ENCODE assay signal across 35 cellular contexts in the genomic region with DNA sequence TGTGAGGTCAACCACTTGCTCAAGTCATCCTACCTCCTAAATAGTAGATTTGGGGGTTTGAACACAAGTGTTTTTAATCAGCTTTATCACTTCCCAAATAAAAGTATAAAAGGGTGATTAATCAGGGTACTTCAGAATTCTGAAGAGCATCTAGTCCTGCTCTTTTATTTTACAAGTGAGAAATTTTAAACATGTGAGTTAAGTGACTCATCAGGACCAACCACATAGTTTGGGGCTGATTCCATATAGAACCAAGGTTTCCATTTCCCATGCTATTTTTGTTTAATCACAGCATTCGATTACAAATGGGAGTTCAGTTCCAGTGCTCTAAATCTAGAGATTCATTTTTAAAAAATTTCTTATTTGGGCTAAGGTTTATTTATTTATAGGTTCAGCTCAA.
"Had no signal": no experiment of that assay in that cellular context is flagged by ENCODE, and none has a peak within 500 bp of the region (broad histone marks: within the 10 kb centered on the region; RNA-seq: fewer than 3 reads in every experiment).

No MANE protein-coding gene starts in this region.

- DNase-seq: activated CD4-positive, alpha-beta memory T cell treated with anti-CD3 and anti-CD28 coated beads, Interleukin-2, amount 10 ng/mL, durations not matched to agents 7 days and 5 days; activated CD4-positive, alpha-beta T cell treated with anti-CD3 and anti-CD28 coated beads for 4 hours; activated CD4-positive, alpha-beta T cell treated with anti-CD3 and anti-CD28 coated beads, Interleukin-2, amount 10 ng/mL, durations not matched to agents 7 days and 5 days; activated CD4-positive, alpha-beta T cell treated with anti-CD3 and anti-CD28 coated beads, Interleukin-2, amount 50 U/mL, for 4 hours; activated CD4-positive, CD25-positive, alpha-beta regulatory T cell; activated CD4-positive, CD25-positive, alpha-beta regulatory T cell treated with anti-CD3 and anti-CD28 coated beads, Interleukin-2, amount 50 U/mL, for 72 hours; activated CD8-positive, alpha-beta memory T cell treated with anti-CD3 and anti-CD28 coated beads, Interleukin-2, amount 50 U/mL, for 48 hours; activated gamma-delta T cell; activated naive CD4-positive, alpha-beta T cell; activated naive CD4-positive, alpha-beta T cell treated with anti-CD3 and anti-CD28 coated beads, Interleukin-2, amount 10 ng/mL, durations not matched to agents 7 days and 5 days; activated naive CD8-positive, alpha-beta T cell treated with anti-CD3 and anti-CD28 coated beads, Interleukin-2, amount 10 ng/mL, durations not matched to agents 7 days and 5 days; activated T-cell treated with anti-CD3 and anti-CD28 coated beads for 4 hours; activated T-cell treated with anti-CD3 and anti-CD28 coated beads, Interleukin-2, amount 50 U/mL, for 24 hours; activated T-cell treated with anti-CD3 and anti-CD28 coated beads, Interleukin-2, amount 50 U/mL, for 72 hours; central memory CD4-positive, alpha-beta T cell; cerebellar nuclear complex; dorsolateral prefrontal cortex; effector memory CD4-positive, alpha-beta T cell; endodermal cell; foreskin fibroblast; gastrocnemius medialis; glutamatergic neuron; heart left ventricle; T-cell; T1000 had no signal

- H3K4me1 Mint-ChIP-seq: activated CD4-positive, alpha-beta memory T cell treated with anti-CD3 and anti-CD28 coated beads, Interleukin-2, amount 10 ng/mL, durations not matched to agents 7 days and 5 days; activated CD4-positive, alpha-beta T cell treated with anti-CD3 and anti-CD28 coated beads, Interleukin-2, amount 10 ng/mL, durations not matched to agents 7 days and 5 days; activated naive CD4-positive, alpha-beta T cell treated with anti-CD3 and anti-CD28 coated beads, Interleukin-2, amount 10 ng/mL, durations not matched to agents 7 days and 5 days; activated naive CD8-positive, alpha-beta T cell treated with anti-CD3 and anti-CD28 coated beads, Interleukin-2, amount 10 ng/mL, durations not matched to agents 7 days and 5 days; endodermal cell; T-cell had no signal

- H3K36me3 Mint-ChIP-seq: activated naive CD4-positive, alpha-beta T cell treated with anti-CD3 and anti-CD28 coated beads, Interleukin-2, amount 10 ng/mL, durations not matched to agents 7 days and 5 days; activated naive CD8-positive, alpha-beta T cell treated with anti-CD3 and anti-CD28 coated beads, Interleukin-2, amount 10 ng/mL, durations not matched to agents 7 days and 5 days; brain; T-cell had no signal

- H3K4me1 ChIP-seq: ascending aorta, breast epithelium, gastrocnemius medialis, heart left ventricle had no signal

- H3K27me3 Mint-ChIP-seq: activated CD4-positive, alpha-beta memory T cell treated with anti-CD3 and anti-CD28 coated beads, Interleukin-2, amount 10 ng/mL, durations not matched to agents 7 days and 5 days; activated CD4-positive, alpha-beta T cell treated with anti-CD3 and anti-CD28 coated beads, Interleukin-2, amount 10 ng/mL, durations not matched to agents 7 days and 5 days; activated naive CD4-positive, alpha-beta T cell treated with anti-CD3 and anti-CD28 coated beads, Interleukin-2, amount 10 ng/mL, durations not matched to agents 7 days and 5 days; activated naive CD8-positive, alpha-beta T cell treated with anti-CD3 and anti-CD28 coated beads, Interleukin-2, amount 10 ng/mL, durations not matched to agents 7 days and 5 days; activated T-cell treated with anti-CD3 and anti-CD28 coated beads, Interleukin-2, amount 50 U/mL, for 24 hours; brain; dendritic cell treated with granulocyte-macrophage colony-stimulating factor and Interleukin-4, amounts not matched to agents 40 ng/mL and 50 ng/mL, for 4 days; T-cell had no signal

- H3K9me3 ChIP-seq: ascending aorta had no signal

- H3K4me3 ChIP-seq: ascending aorta, breast epithelium, cardiac muscle cell, coronary artery, dorsolateral prefrontal cortex, gastrocnemius medialis, heart left ventricle had no signal

- H3K27me3 ChIP-seq: ascending aorta, breast epithelium, cardiac muscle cell, dorsolateral prefrontal cortex, gastrocnemius medialis, heart left ventricle had no signal

- ATAC-seq: activated naive CD4-positive, alpha-beta T cell treated with anti-CD3 and anti-CD28 coated beads, Interleukin-2, amount 50 U/mL, for 72 hours; activated T-cell treated with anti-CD3 and anti-CD28 coated beads, Interleukin-2, amount 50 U/mL, for 72 hours; esophagus mucosa; gastrocnemius medialis; heart left ventricle; T-cell had no signal

- H3K27ac ChIP-seq: ascending aorta, breast epithelium, cardiac muscle cell, coronary artery, dorsolateral prefrontal cortex, gastrocnemius medialis, heart left ventricle had no signal

- H3K4me3 Mint-ChIP-seq: activated CD4-positive, alpha-beta memory T cell treated with anti-CD3 and anti-CD28 coated beads, Interleukin-2, amount 10 ng/mL, durations not matched to agents 7 days and 5 days; activated CD4-positive, alpha-beta T cell treated with anti-CD3 and anti-CD28 coated beads, Interleukin-2, amount 10 ng/mL, durations not matched to agents 7 days and 5 days; activated naive CD4-positive, alpha-beta T cell treated with anti-CD3 and anti-CD28 coated beads, Interleukin-2, amount 10 ng/mL, durations not matched to agents 7 days and 5 days; activated naive CD8-positive, alpha-beta T cell treated with anti-CD3 and anti-CD28 coated beads, Interleukin-2, amount 10 ng/mL, durations not matched to agents 7 days and 5 days; activated T-cell treated with anti-CD3 and anti-CD28 coated beads, Interleukin-2, amount 50 U/mL, for 24 hours; activated T-cell treated with anti-CD3 and anti-CD28 coated beads, Interleukin-2, amount 50 U/mL, for 72 hours; brain; dendritic cell treated with granulocyte-macrophage colony-stimulating factor and Interleukin-4, amounts not matched to agents 40 ng/mL and 50 ng/mL, for 4 days; endodermal cell; T-cell; T-helper 1 cell treated with Interleukin-12 subunit alpha and Interleukin-12 subunit beta and Interleukin-4 antibody, amounts not matched to agents 30 μg/mL and 1 μg/mL, for 36 hours; T-helper 2 cell treated with Interferon-gamma antibody and Interleukin-4, amounts not matched to agents 5 μg/mL and 100 μg/mL, for 36 hours had no signal

- H3K36me3 ChIP-seq: ascending aorta, breast epithelium, cardiac muscle cell, gastrocnemius medialis, heart left ventricle had no signal

- H3K27ac Mint-ChIP-seq: activated CD4-positive, alpha-beta memory T cell treated with anti-CD3 and anti-CD28 coated beads, Interleukin-2, amount 10 ng/mL, durations not matched to agents 7 days and 5 days; activated CD4-positive, alpha-beta T cell treated with anti-CD3 and anti-CD28 coated beads, Interleukin-2, amount 10 ng/mL, durations not matched to agents 7 days and 5 days; activated naive CD4-positive, alpha-beta T cell treated with anti-CD3 and anti-CD28 coated beads, Interleukin-2, amount 10 ng/mL, durations not matched to agents 7 days and 5 days; activated naive CD4-positive, alpha-beta T cell treated with anti-CD3 and anti-CD28 coated beads, Interleukin-2, amount 50 U/mL, for 72 hours; activated naive CD8-positive, alpha-beta T cell treated with anti-CD3 and anti-CD28 coated beads, Interleukin-2, amount 10 ng/mL, durations not matched to agents 7 days and 5 days; activated T-cell treated with anti-CD3 and anti-CD28 coated beads, Interleukin-2, amount 50 U/mL, for 24 hours; activated T-cell treated with anti-CD3 and anti-CD28 coated beads, Interleukin-2, amount 50 U/mL, for 72 hours; brain; dendritic cell treated with granulocyte-macrophage colony-stimulating factor and Interleukin-4, amounts not matched to agents 40 ng/mL and 50 ng/mL, for 4 days; endodermal cell; T-cell; T-helper 1 cell treated with Interleukin-12 subunit alpha and Interleukin-12 subunit beta and Interleukin-4 antibody, amounts not matched to agents 30 μg/mL and 1 μg/mL, for 36 hours; T-helper 2 cell treated with Interferon-gamma antibody and Interleukin-4, amounts not matched to agents 5 μg/mL and 100 μg/mL, for 36 hours had no signal
